Comparison of ENCODE assay signal across 8 cellular contexts in the genomic region with DNA sequence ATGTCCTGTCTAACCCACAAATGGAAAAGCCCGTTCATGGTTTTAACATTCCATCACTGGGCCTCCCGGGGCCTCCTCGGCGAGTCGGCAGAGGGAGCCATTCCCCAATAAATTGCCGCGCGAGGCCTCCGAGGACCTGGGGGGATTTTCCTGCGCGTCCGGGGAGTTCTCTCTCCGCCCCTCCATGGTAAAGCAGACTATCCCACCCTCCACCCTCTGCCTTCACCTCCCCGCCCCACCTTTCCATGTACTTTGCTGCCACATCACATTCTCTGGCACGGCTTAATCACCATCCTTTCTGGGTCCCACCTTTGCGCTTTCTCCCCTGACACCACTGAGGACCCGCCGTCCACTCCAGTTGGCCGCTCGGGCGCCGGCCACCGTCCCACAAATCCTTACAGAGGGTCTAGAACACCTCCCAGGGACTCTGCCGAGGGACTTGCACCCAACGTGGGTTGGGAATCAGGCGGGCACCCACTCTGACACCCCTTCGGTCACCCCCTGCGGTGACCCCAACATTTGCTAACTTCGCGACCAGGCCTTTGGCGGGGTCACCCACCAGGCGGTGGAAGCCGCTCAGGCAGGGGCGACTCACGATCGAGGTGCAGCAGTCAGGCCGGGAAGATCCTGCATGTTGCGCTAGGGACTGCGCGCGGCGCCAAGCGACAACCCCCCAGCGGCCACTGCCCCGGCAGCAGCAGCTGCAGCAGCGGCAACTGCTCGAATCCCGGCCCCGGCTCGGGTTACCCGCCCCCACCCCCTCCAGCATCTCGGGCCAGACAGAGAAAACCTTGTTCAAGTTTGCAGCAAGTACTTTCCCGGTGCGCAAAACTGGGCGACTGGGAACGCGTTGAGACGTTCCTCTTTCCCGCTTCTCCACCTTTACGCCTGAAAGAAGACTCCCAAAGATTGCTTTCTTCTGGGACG. TPM values are rescaled to one million over a fixed set of nuclear protein-coding genes. Genes with fewer than 3 reads are reported as not detected.
DNase-seq lines count a peak whose midpoint lies in the region; ATAC-seq and TF ChIP-seq lines count a peak whose summit lies in the region.

A gene (plus strand): TSS at position 778 of the 927 bp plus-strand sequence. CDS start 40,513 bp downstream, outside the sequence.

- H2AK5ac ChIP-seq in mesendoderm (ENCODE audit: low read length) = no peak within 1 kb of the TSS

- no peaks in the 10 kb centered on the region for H3K79me2 ChIP-seq in mesendoderm (ENCODE audit: control insufficient read depth, insufficient read depth, low read length)

- H3K27me3 ChIP-seq in CD8-positive, alpha-beta T cell (ENCODE audit: insufficient read depth, low read length) = no peaks in the 10 kb centered on the region
- H3K27me3 ChIP-seq in mesendoderm (ENCODE audit: insufficient read depth, low read length, poor library complexity) (no peaks in the 10 kb centered on the region), upper lobe of left lung (peaks cover 0 to 9% (median 0%) of the 10 kb centered on the region in 4 donors)

- H2BK5ac ChIP-seq in mesendoderm (ENCODE audit: low read length) = peak within 1 kb of the TSS; percentile 20

- TF ChIP-seq EP300 in upper lobe of left lung (IDR thresholded peaks at IDR 0.05) = no peak

- H3K56ac ChIP-seq in mesendoderm (ENCODE audit: low read length) = peak within 1 kb of the TSS; percentile 87

- no peak within 1 kb of the TSS for H3K27ac Mint-ChIP-seq in CD8-positive, alpha-beta T cell
- no peak within 1 kb of the TSS for H3K27ac Mint-ChIP-seq in endothelial cell (ENCODE audit: unreplicated experiment)

- H3K4me1 ChIP-seq in CD8-positive, alpha-beta T cell (ENCODE audit: insufficient read depth, low read length) = peaks cover 8% of the 10 kb centered on the region
- H3K4me1 ChIP-seq in mesendoderm (ENCODE audit: control insufficient read depth, low read depth, low read length) (peaks cover 9% of the 10 kb centered on the region), upper lobe of left lung (peaks cover 7 to 15% (median 10%) of the 10 kb centered on the region in 4 donors)

- H3K4ac ChIP-seq in mesendoderm (ENCODE audit: low read depth, low read length) = peak within 1 kb of the TSS; percentile 56

- no peak within 1 kb of the TSS for H3K4me3 ChIP-seq in CD8-positive, alpha-beta T cell (ENCODE audit: low read depth, low read length)
- peak within 1 kb of the TSS; percentile 62 for H3K4me3 ChIP-seq in mesendoderm (ENCODE audit: low read length)
- H3K4me3 ChIP-seq in upper lobe of left lung = peak within 1 kb of the TSS in 3 of 4 donors; percentile 4 to 27 (median 16)

- ATAC-seq in CD8-positive, alpha-beta T cell = no peak
- peak; percentile 68 for ATAC-seq in GM21825 (IDR thresholded peaks at IDR 0.05; ENCODE audit: unreplicated experiment)
- peak; percentile 11 to 60 for ATAC-seq in upper lobe of left lung (ENCODE audit: low FRiP score in 2 of 2)

- no peaks in the 10 kb centered on the region for H3K36me3 ChIP-seq in CD8-positive, alpha-beta T cell (ENCODE audit: insufficient read depth, low read length)
- H3K36me3 ChIP-seq in mesendoderm (ENCODE audit: control insufficient read depth, insufficient read depth, low read length) (no peaks in the 10 kb centered on the region), upper lobe of left lung (no peaks in the 10 kb centered on the region)

- TF ChIP-seq CTCF in CD8-positive, alpha-beta T cell (IDR thresholded peaks at IDR 0.05) = no peak
- peak; percentile 54 for TF ChIP-seq CTCF in endothelial cell (IDR thresholded peaks at IDR 0.05; ENCODE audit: unreplicated experiment)
- peak in 4 of 6 experiments; percentile 14 to 32 (median 16) for TF ChIP-seq CTCF in upper lobe of left lung (IDR thresholded peaks at IDR 0.05)

- no peak within 1 kb of the TSS for H3K27ac ChIP-seq in CD8-positive, alpha-beta T cell (ENCODE audit: low read depth, low read length)
- no peak within 1 kb of the TSS for H3K27ac ChIP-seq in mesendoderm (ENCODE audit: low read depth, low read length)
- no peak within 1 kb of the TSS for H3K27ac ChIP-seq in upper lobe of left lung

- peak within 1 kb of the TSS; percentile 65 for H3K4me2 ChIP-seq in mesendoderm (ENCODE audit: low read length)

- H3K4me3 Mint-ChIP-seq in CD8-positive, alpha-beta T cell = peak within 1 kb of the TSS; percentile 40
- peak within 1 kb of the TSS; percentile 92 for H3K4me3 Mint-ChIP-seq in endothelial cell (ENCODE audit: unreplicated experiment)

- no peak for DNase-seq in CD8-positive, alpha-beta T cell
- peak; percentile 18 for DNase-seq in RPMI8226
- DNase-seq in endothelial cell (ENCODE audit: low spot score) = peak; percentile 70
- peak; percentile 87 for DNase-seq in mesendoderm
- peak in 1 of 2 donors; percentile 79 for DNase-seq in upper lobe of left lung
- DNase-seq in NCI-H345 (lab: John Stamatoyannopoulos, UW) = no peak
- DNase-seq in NCI-H345 treated with DMSO at 0.1 percent for 48 hours (lab: John Stamatoyannopoulos, UW; ENCODE audit: unreplicated experiment) = no peak

- no peak within 1 kb of the TSS for H2BK120ac ChIP-seq in mesendoderm (ENCODE audit: low read depth, low read length)

- peaks cover 9% of the 10 kb centered on the region for H3K9me3 Mint-ChIP-seq in CD8-positive, alpha-beta T cell
- no peaks in the 10 kb centered on the region for H3K9me3 Mint-ChIP-seq in endothelial cell (ENCODE audit: unreplicated experiment)

- H3K23ac ChIP-seq in mesendoderm (ENCODE audit: low read length) = no peak within 1 kb of the TSS

- H3K79me1 ChIP-seq in mesendoderm (ENCODE audit: low read length) = no peaks in the 10 kb centered on the region

- intact Hi-C loops in CD8-positive, alpha-beta T cell (cut with DNase I, micrococcal nuclease) = no loop called here

- no CpG with 5 or more reads among the region's 61 CpGs for WGBS in mesendoderm (ENCODE audit: extremely low coverage, insufficient coverage, low lambda C conversion rate)
- 3% methylated on average over 26 to 38 of the region's 61 CpGs for WGBS in upper lobe of left lung, 2 donors

- peak within 1 kb of the TSS; percentile 43 for H3K18ac ChIP-seq in mesendoderm (ENCODE audit: low read length)

- no peak within 1 kb of the TSS for H2BK15ac ChIP-seq in mesendoderm (replicated peaks; ENCODE audit: low read depth)

- TF ChIP-seq POLR2A in upper lobe of left lung (IDR thresholded peaks at IDR 0.05) = no peak

- peak within 1 kb of the TSS; percentile 79 for H3K9ac ChIP-seq in mesendoderm (ENCODE audit: low read length)

- H4K5ac ChIP-seq in mesendoderm (ENCODE audit: low read length) = no peak within 1 kb of the TSS

- H4K8ac ChIP-seq in mesendoderm (ENCODE audit: low read depth, low read length) = no peak within 1 kb of the TSS

- CTCF ChIA-PET in CD8-positive, alpha-beta T cell (lab: Charles Lee) = no interaction called here

- peaks cover 66% of the 10 kb centered on the region for H3K27me3 Mint-ChIP-seq in CD8-positive, alpha-beta T cell (ENCODE audit: low read depth)
- H3K27me3 Mint-ChIP-seq in endothelial cell (ENCODE audit: unreplicated experiment) = no peaks in the 10 kb centered on the region

- H3K9me3 ChIP-seq in CD8-positive, alpha-beta T cell (ENCODE audit: low read length) = no peaks in the 10 kb centered on the region
- H3K9me3 ChIP-seq in upper lobe of left lung = no peaks in the 10 kb centered on the region

- H3K4me1 Mint-ChIP-seq in CD8-positive, alpha-beta T cell (ENCODE audit: low read depth) = peaks cover 13% of the 10 kb centered on the region
- H3K4me1 Mint-ChIP-seq in endothelial cell (ENCODE audit: unreplicated experiment) = peaks cover 13% of the 10 kb centered on the region

- POLR2A ChIA-PET in CD8-positive, alpha-beta T cell (lab: Charles Lee) = no interaction called here

- no peaks in the 10 kb centered on the region for H3K36me3 Mint-ChIP-seq in CD8-positive, alpha-beta T cell
- H3K36me3 Mint-ChIP-seq in endothelial cell (ENCODE audit: low read depth, unreplicated experiment) = no peaks in the 10 kb centered on the region

RNA-seq across cellular contexts. Expression of the gene that starts here (rescaled TPM):
- not detected for total RNA-seq in CD8-positive, alpha-beta T cell
- total RNA-seq in endothelial cell (ENCODE audit: unreplicated experiment) = 5.6 TPM
- polyA plus RNA-seq in mesendoderm (2013, experiment 1 of 2) = 2.2 TPM
- 2.0 TPM for polyA plus RNA-seq in mesendoderm (2013, experiment 2 of 2)
- 1 to 10 TPM in 1 of 6 donors, under 1 TPM in 2, not detected in 3; under 0.01 to 3.3 (median 0.17) TPM for total RNA-seq in upper lobe of left lung

Comparison
In these comparisons a context has a peak if more than half of its experiments do, and no peak if none do; other contexts are left out.
1. DNase-seq: peak in RPMI8226 (single experiment), endothelial cell (single experiment) and mesendoderm (single experiment); none in CD8-positive, alpha-beta T cell (0 of 7), NCI-H345 (single experiment) and NCI-H345 treated with DMSO at 0.1 percent for 48 hours (single experiment).